In the genomic region with DNA sequence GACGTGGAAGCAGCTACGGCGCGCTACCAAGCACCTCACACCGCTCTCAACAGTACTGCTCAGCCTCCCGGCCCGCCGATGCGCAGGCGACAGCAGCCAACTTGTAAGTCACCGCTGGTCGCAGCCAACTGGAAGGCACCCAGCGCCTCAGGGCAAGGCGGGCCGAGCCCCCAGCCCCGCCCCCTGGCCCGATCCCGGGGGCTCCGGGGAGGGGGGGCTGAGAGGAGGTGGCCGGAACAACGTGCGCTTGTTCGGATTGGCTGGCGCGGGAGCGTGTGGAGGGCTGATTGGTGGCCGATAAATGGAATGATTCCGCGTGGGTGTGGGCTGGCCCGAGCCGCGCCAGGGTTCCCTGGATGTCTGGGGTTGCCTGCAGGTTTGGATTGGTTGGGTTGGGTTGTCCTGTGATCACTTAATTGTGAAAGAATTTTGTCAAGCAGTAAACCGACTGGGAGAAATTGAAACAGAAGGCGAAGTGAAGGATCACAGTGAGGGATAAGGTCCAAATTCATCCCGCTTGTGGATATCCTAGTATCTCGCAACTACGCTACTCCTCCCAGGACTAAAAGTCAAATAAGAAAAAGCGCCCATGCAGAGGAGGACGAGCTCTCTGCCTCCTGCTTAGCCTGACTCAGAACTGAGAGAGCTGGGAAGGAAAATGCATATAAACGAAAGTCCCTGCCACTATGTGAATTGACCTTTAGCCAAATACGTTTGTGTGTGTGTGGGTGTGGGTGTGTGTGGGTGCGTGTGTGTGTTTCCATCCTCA, we compare ENCODE assay signal across 1 cellular context.
A peak's percentile ranks its signal among the peaks of the same experiment; 100 is the strongest.
TF ChIP-seq lines count a peak whose summit lies in the region.

A gene with protein sequence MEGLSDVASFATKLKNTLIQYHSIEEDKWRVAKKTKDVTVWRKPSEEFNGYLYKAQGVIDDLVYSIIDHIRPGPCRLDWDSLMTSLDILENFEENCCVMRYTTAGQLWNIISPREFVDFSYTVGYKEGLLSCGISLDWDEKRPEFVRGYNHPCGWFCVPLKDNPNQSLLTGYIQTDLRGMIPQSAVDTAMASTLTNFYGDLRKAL (minus strand): TSS at position 130 of the 769 bp plus-strand sequence. CDS start 5,102 bp downstream, outside the sequence.

TF ChIP-seq in HepG2, 621 proteins besides CTCF, POLR2A, EP300 and RAD21 (continued from another document and continues in another):
- TF ChIP-seq, protein P1, sequence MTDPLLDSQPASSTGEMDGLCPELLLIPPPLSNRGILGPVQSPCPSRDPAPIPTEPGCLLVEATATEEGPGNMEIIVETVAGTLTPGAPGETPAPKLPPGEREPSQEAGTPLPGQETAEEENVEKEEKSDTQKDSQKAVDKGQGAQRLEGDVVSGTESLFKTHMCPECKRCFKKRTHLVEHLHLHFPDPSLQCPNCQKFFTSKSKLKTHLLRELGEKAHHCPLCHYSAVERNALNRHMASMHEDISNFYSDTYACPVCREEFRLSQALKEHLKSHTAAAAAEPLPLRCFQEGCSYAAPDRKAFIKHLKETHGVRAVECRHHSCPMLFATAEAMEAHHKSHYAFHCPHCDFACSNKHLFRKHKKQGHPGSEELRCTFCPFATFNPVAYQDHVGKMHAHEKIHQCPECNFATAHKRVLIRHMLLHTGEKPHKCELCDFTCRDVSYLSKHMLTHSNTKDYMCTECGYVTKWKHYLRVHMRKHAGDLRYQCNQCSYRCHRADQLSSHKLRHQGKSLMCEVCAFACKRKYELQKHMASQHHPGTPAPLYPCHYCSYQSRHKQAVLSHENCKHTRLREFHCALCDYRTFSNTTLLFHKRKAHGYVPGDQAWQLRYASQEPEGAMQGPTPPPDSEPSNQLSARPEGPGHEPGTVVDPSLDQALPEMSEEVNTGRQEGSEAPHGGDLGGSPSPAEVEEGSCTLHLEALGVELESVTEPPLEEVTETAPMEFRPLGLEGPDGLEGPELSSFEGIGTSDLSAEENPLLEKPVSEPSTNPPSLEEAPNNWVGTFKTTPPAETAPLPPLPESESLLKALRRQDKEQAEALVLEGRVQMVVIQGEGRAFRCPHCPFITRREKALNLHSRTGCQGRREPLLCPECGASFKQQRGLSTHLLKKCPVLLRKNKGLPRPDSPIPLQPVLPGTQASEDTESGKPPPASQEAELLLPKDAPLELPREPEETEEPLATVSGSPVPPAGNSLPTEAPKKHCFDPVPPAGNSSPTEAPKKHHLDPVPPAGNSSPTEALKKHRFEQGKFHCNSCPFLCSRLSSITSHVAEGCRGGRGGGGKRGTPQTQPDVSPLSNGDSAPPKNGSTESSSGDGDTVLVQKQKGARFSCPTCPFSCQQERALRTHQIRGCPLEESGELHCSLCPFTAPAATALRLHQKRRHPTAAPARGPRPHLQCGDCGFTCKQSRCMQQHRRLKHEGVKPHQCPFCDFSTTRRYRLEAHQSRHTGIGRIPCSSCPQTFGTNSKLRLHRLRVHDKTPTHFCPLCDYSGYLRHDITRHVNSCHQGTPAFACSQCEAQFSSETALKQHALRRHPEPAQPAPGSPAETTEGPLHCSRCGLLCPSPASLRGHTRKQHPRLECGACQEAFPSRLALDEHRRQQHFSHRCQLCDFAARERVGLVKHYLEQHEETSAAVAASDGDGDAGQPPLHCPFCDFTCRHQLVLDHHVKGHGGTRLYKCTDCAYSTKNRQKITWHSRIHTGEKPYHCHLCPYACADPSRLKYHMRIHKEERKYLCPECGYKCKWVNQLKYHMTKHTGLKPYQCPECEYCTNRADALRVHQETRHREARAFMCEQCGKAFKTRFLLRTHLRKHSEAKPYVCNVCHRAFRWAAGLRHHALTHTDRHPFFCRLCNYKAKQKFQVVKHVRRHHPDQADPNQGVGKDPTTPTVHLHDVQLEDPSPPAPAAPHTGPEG (CRISPR knock-in tag; IDR thresholded peaks at IDR 0.05), result peak; percentile 76; the same call in 1 of the 2 replicates
- TF ChIP-seq RFXAP (CRISPR knock-in tag; IDR thresholded peaks at IDR 0.05; ENCODE audit: borderline replicate concordance) (peak; percentile 93), SNRNP70 (IDR thresholded peaks at IDR 0.05; ENCODE audit: low read depth, low read length) (no peak), MAFF (IDR thresholded peaks at IDR 0.05; ENCODE audit: low read depth, low read length) (no peak), NCOA1 (CRISPR knock-in tag; IDR thresholded peaks at IDR 0.05) (peak; percentile 41; the same call in 1 of the 2 replicates), FLYWCH1 (CRISPR knock-in tag; IDR thresholded peaks at IDR 0.05) (no peak), JUND (CRISPR knock-in tag; IDR thresholded peaks at IDR 0.05) (peak; percentile 62; the same call in 1 of the 2 replicates), SKI (IDR thresholded peaks at IDR 0.05; ENCODE audit: partially characterized antibody) (peak; percentile 72), MBNL3 (CRISPR knock-in tag; conservative IDR thresholded peaks at IDR 0.05) (no peak), CBX1 (IDR thresholded peaks at IDR 0.05; ENCODE audit: low read depth) (peak; percentile 46), ZNF781 (CRISPR knock-in tag; IDR thresholded peaks at IDR 0.05; ENCODE audit: borderline replicate concordance, not compliant biosample characterization) (no peak), ZNF761 (CRISPR knock-in tag; conservative IDR thresholded peaks at IDR 0.05) (0 out of 2 replicates have a peak, but pooled peaks have one; percentile 26), RCOR2 (CRISPR knock-in tag; IDR thresholded peaks at IDR 0.05) (no peak), CBX5 (CRISPR knock-in tag; IDR thresholded peaks at IDR 0.05; ENCODE audit: borderline replicate concordance) (0 out of 2 replicates have a peak, but pooled peaks have one; percentile 23), NKX3-1 (CRISPR knock-in tag; IDR thresholded peaks at IDR 0.05) (peak; percentile 84; the same call in 1 of the 2 replicates), FOXA1 (IDR thresholded peaks at IDR 0.05) (no peak), FOXA1 (CRISPR knock-in tag; IDR thresholded peaks at IDR 0.05) (no peak), MAFG (CRISPR knock-in tag; IDR thresholded peaks at IDR 0.05) (no peak), DR1 (CRISPR knock-in tag; IDR thresholded peaks at IDR 0.05) (peak; percentile 91), NFYC (CRISPR knock-in tag; IDR thresholded peaks at IDR 0.05) (peak; percentile 91), SIX4 (CRISPR knock-in tag; IDR thresholded peaks at IDR 0.05) (no peak; the same call in 1 of the 2 replicates), DMAP1 (CRISPR knock-in tag; IDR thresholded peaks at IDR 0.05) (peak; percentile 60; the same call in 1 of the 2 replicates), GABPA (IDR thresholded peaks at IDR 0.05; ENCODE audit: low read depth, low read length) (no peak), GABPA (CRISPR knock-in tag; IDR thresholded peaks at IDR 0.05; ENCODE audit: low read depth) (no peak), ZNF350 (CRISPR knock-in tag; IDR thresholded peaks at IDR 0.05; ENCODE audit: borderline replicate concordance, low read depth) (peak; percentile 92), ZNF607 (CRISPR knock-in tag; IDR thresholded peaks at IDR 0.05; ENCODE audit: borderline replicate concordance) (peak; percentile 71; the same call in 1 of the 2 replicates), SMAD9 (CRISPR knock-in tag; IDR thresholded peaks at IDR 0.05) (no peak; the same call in 1 of the 2 replicates)
- TF ChIP-seq, protein P2, sequence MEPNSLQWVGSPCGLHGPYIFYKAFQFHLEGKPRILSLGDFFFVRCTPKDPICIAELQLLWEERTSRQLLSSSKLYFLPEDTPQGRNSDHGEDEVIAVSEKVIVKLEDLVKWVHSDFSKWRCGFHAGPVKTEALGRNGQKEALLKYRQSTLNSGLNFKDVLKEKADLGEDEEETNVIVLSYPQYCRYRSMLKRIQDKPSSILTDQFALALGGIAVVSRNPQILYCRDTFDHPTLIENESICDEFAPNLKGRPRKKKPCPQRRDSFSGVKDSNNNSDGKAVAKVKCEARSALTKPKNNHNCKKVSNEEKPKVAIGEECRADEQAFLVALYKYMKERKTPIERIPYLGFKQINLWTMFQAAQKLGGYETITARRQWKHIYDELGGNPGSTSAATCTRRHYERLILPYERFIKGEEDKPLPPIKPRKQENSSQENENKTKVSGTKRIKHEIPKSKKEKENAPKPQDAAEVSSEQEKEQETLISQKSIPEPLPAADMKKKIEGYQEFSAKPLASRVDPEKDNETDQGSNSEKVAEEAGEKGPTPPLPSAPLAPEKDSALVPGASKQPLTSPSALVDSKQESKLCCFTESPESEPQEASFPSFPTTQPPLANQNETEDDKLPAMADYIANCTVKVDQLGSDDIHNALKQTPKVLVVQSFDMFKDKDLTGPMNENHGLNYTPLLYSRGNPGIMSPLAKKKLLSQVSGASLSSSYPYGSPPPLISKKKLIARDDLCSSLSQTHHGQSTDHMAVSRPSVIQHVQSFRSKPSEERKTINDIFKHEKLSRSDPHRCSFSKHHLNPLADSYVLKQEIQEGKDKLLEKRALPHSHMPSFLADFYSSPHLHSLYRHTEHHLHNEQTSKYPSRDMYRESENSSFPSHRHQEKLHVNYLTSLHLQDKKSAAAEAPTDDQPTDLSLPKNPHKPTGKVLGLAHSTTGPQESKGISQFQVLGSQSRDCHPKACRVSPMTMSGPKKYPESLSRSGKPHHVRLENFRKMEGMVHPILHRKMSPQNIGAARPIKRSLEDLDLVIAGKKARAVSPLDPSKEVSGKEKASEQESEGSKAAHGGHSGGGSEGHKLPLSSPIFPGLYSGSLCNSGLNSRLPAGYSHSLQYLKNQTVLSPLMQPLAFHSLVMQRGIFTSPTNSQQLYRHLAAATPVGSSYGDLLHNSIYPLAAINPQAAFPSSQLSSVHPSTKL (CRISPR knock-in tag; IDR thresholded peaks at IDR 0.05), result peak; percentile 80
- TF ChIP-seq, protein P3, sequence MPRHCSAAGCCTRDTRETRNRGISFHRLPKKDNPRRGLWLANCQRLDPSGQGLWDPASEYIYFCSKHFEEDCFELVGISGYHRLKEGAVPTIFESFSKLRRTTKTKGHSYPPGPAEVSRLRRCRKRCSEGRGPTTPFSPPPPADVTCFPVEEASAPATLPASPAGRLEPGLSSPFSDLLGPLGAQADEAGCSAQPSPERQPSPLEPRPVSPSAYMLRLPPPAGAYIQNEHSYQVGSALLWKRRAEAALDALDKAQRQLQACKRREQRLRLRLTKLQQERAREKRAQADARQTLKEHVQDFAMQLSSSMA (CRISPR knock-in tag; IDR thresholded peaks at IDR 0.05), result peak; percentile 8; the same call in 1 of the 2 replicates
- TF ChIP-seq, protein P4, sequence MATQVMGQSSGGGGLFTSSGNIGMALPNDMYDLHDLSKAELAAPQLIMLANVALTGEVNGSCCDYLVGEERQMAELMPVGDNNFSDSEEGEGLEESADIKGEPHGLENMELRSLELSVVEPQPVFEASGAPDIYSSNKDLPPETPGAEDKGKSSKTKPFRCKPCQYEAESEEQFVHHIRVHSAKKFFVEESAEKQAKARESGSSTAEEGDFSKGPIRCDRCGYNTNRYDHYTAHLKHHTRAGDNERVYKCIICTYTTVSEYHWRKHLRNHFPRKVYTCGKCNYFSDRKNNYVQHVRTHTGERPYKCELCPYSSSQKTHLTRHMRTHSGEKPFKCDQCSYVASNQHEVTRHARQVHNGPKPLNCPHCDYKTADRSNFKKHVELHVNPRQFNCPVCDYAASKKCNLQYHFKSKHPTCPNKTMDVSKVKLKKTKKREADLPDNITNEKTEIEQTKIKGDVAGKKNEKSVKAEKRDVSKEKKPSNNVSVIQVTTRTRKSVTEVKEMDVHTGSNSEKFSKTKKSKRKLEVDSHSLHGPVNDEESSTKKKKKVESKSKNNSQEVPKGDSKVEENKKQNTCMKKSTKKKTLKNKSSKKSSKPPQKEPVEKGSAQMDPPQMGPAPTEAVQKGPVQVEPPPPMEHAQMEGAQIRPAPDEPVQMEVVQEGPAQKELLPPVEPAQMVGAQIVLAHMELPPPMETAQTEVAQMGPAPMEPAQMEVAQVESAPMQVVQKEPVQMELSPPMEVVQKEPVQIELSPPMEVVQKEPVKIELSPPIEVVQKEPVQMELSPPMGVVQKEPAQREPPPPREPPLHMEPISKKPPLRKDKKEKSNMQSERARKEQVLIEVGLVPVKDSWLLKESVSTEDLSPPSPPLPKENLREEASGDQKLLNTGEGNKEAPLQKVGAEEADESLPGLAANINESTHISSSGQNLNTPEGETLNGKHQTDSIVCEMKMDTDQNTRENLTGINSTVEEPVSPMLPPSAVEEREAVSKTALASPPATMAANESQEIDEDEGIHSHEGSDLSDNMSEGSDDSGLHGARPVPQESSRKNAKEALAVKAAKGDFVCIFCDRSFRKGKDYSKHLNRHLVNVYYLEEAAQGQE (IDR thresholded peaks at IDR 0.05; ENCODE audit: borderline replicate concordance in 1 of 2, low read depth in 1 of 2, low read length in 2 of 2), result peak in 1 of 2 experiments; percentile 58; a peak in 2 of 4 replicates
- TF ChIP-seq, protein P5, sequence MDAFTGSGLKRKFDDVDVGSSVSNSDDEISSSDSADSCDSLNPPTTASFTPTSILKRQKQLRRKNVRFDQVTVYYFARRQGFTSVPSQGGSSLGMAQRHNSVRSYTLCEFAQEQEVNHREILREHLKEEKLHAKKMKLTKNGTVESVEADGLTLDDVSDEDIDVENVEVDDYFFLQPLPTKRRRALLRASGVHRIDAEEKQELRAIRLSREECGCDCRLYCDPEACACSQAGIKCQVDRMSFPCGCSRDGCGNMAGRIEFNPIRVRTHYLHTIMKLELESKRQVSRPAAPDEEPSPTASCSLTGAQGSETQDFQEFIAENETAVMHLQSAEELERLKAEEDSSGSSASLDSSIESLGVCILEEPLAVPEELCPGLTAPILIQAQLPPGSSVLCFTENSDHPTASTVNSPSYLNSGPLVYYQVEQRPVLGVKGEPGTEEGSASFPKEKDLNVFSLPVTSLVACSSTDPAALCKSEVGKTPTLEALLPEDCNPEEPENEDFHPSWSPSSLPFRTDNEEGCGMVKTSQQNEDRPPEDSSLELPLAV (CRISPR knock-in tag; conservative IDR thresholded peaks at IDR 0.05; ENCODE audit: low read depth), result no peak
- TF ChIP-seq, protein P6, sequence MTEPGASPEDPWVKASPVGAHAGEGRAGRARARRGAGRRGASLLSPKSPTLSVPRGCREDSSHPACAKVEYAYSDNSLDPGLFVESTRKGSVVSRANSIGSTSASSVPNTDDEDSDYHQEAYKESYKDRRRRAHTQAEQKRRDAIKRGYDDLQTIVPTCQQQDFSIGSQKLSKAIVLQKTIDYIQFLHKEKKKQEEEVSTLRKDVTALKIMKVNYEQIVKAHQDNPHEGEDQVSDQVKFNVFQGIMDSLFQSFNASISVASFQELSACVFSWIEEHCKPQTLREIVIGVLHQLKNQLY (CRISPR knock-in tag; IDR thresholded peaks at IDR 0.05), result no peak
- TF ChIP-seq, protein P7, sequence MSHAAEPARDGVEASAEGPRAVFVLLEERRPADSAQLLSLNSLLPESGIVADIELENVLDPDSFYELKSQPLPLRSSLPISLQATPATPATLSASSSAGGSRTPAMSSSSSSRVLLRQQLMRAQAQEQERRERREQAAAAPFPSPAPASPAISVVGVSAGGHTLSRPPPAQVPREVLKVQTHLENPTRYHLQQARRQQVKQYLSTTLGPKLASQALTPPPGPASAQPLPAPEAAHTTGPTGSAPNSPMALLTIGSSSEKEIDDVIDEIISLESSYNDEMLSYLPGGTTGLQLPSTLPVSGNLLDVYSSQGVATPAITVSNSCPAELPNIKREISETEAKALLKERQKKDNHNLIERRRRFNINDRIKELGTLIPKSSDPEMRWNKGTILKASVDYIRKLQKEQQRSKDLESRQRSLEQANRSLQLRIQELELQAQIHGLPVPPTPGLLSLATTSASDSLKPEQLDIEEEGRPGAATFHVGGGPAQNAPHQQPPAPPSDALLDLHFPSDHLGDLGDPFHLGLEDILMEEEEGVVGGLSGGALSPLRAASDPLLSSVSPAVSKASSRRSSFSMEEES (CRISPR knock-in tag; IDR thresholded peaks at IDR 0.05), result peak; percentile 66
- TF ChIP-seq, protein P8, sequence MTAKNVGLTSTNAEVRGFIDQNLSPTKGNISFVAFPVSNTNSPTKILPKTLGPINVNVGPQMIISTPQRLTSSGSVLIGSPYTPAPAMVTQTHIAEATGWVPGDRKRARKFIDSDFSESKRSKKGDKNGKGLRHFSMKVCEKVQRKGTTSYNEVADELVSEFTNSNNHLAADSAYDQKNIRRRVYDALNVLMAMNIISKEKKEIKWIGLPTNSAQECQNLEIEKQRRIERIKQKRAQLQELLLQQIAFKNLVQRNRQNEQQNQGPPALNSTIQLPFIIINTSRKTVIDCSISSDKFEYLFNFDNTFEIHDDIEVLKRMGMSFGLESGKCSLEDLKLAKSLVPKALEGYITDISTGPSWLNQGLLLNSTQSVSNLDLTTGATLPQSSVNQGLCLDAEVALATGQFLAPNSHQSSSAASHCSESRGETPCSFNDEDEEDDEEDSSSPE (CRISPR knock-in tag; IDR thresholded peaks at IDR 0.05), result peak; percentile 77
